Comparison of ENCODE assay signal across 14 cellular contexts in the genomic region with DNA sequence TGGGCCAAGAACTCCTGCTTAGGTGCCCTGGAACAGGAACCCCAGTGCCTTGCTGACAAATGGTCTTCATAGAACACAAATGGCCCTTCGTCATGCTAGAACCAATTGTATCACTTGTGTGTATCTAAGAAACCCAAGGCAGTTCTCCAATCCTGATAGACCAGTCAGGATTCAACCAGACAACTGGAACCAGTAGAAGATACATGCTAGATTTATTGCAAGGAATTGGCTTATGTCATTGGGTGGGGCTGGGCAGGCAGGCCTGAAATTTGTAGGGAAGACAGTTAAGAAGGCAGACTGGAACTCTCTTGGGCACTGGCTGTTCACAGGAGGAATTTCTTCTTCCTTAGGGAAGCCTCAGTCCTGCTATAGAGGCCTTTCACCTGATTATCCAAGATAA. TPM values are rescaled to one million over a fixed set of nuclear protein-coding genes. Genes with fewer than 3 reads are reported as not detected.
DNase-seq lines count a peak whose midpoint lies in the region; ATAC-seq and TF ChIP-seq lines count a peak whose summit lies in the region.
"Had no signal": no experiment of that assay in that cellular context is flagged by ENCODE, and none has a peak within 500 bp of the region (broad histone marks: within the 10 kb centered on the region; RNA-seq: fewer than 3 reads in every experiment).

No MANE protein-coding gene starts in this region.

- no peaks in the 10 kb centered on the region for H3F3A ChIP-seq in GM23248 (ENCODE audit: insufficient read depth)

- 40% methylated on average over 1 of the region's 1 CpG for WGBS in GM23248 (ENCODE audit: low coverage in 1 of 2, low lambda C conversion rate in 2 of 2, missing lambda C conversion rate in 2 of 2), 2 experiments

- DNase-seq in GM23248 (peak; percentile 1), epithelial cell of esophagus (ENCODE audit: low read depth) (peak; percentile 27), mucosa of descending colon (no peak), HCEC 1CT (no peak), A172 (ENCODE audit: low spot score) (no peak), WTC11 (ENCODE audit: low spot score) (no peak)
- DNase-seq in activated CD4-positive, CD25-positive, alpha-beta regulatory T cell treated with anti-CD3 and anti-CD28 coated beads, Interleukin-2, amount 50 U/mL, for 72 hours, result no peak
- DNase-seq: CD4-positive, CD25-positive, alpha-beta regulatory T cell; DMS53; GOT3; H9 had no signal

- H3K9ac ChIP-seq in GM23248, result no peak overlapping the region
- H3K9ac ChIP-seq: BLaER1 treated with 17β-estradiol and CSF1 and Interleukin-3, amounts not matched to agents 10 nM and 100 nM had no signal

- no peak overlapping the region for H3K27ac Mint-ChIP-seq in WTC11
- H3K27ac Mint-ChIP-seq: CD4-positive, CD25-positive, alpha-beta regulatory T cell; H9 had no signal

- TF ChIP-seq CTCF in epithelial cell of esophagus (IDR thresholded peaks at IDR 0.05; ENCODE audit: insufficient read depth, low read depth, low read length, missing control alignments), result no peak
- no peak for TF ChIP-seq CTCF in mucosa of descending colon (IDR thresholded peaks at IDR 0.05)
- TF ChIP-seq CTCF in WTC11 (IDR thresholded peaks at IDR 0.05), result no peak

- H3K79me2 ChIP-seq in GM23248 (ENCODE audit: insufficient read depth), result no peaks in the 10 kb centered on the region

- no peaks in the 10 kb centered on the region for H4K20me1 ChIP-seq in GM23248 (ENCODE audit: insufficient read depth)
- H4K20me1 ChIP-seq: BLaER1 treated with 17β-estradiol and CSF1 and Interleukin-3, amounts not matched to agents 10 nM and 100 nM had no signal

- peak; percentile 21 for ATAC-seq in mucosa of descending colon
- ATAC-seq in WTC11, result no peak
- ATAC-seq: GM12878, HepG2 had no signal

- H3K36me3 Mint-ChIP-seq in WTC11, result no peaks in the 10 kb centered on the region
- H3K36me3 Mint-ChIP-seq: CD4-positive, CD25-positive, alpha-beta regulatory T cell had no signal

- peaks cover 7% of the 10 kb centered on the region for H3K4me1 Mint-ChIP-seq in WTC11
- H3K4me1 Mint-ChIP-seq: CD4-positive, CD25-positive, alpha-beta regulatory T cell had no signal

- no peak overlapping the region for H3K4me3 Mint-ChIP-seq in WTC11
- H3K4me3 Mint-ChIP-seq: CD4-positive, CD25-positive, alpha-beta regulatory T cell; H9 had no signal

- no peaks in the 10 kb centered on the region for H3K27me3 ChIP-seq in GM23248 (replicated peaks; ENCODE audit: insufficient read depth)
- H3K27me3 ChIP-seq: BLaER1 treated with 17β-estradiol and CSF1 and Interleukin-3, amounts not matched to agents 10 nM and 100 nM had no signal

- H3K4me2 ChIP-seq in GM23248 (ENCODE audit: unreplicated experiment), result no peak overlapping the region
- H3K4me2 ChIP-seq: BLaER1 treated with 17β-estradiol and CSF1 and Interleukin-3, amounts not matched to agents 10 nM and 100 nM had no signal

- no peaks in the 10 kb centered on the region for H3K4me1 ChIP-seq in GM23248 (ENCODE audit: insufficient read depth)
- H3K4me1 ChIP-seq in mucosa of descending colon (ENCODE audit: low read depth), result no peaks in the 10 kb centered on the region
- H3K4me1 ChIP-seq: BLaER1 treated with 17β-estradiol and CSF1 and Interleukin-3, amounts not matched to agents 10 nM and 100 nM had no signal

- H3K4me3 ChIP-seq in GM23248, result no peak overlapping the region
- no peak overlapping the region for H3K4me3 ChIP-seq in epithelial cell of esophagus (ENCODE audit: low read length)
- H3K4me3 ChIP-seq in mucosa of descending colon, result no peak overlapping the region
- H3K4me3 ChIP-seq: BLaER1 treated with 17β-estradiol and CSF1 and Interleukin-3, amounts not matched to agents 10 nM and 100 nM; GM12878 had no signal

- H3K36me3 ChIP-seq in GM23248 (ENCODE audit: low read depth) (no peaks in the 10 kb centered on the region), mucosa of descending colon (ENCODE audit: low read depth) (no peaks in the 10 kb centered on the region)
- H3K36me3 ChIP-seq: BLaER1 treated with 17β-estradiol and CSF1 and Interleukin-3, amounts not matched to agents 10 nM and 100 nM had no signal

- H3K9me2 ChIP-seq in GM23248 (ENCODE audit: insufficient read depth), result no peaks in the 10 kb centered on the region

- intact Hi-C loops in mucosa of descending colon (cut with DNase I, micrococcal nuclease), result no loop called here

- H3K9me3 ChIP-seq in GM23248 (ENCODE audit: low read depth) (no peaks in the 10 kb centered on the region), mucosa of descending colon (no peaks in the 10 kb centered on the region)

- POLR2A ChIA-PET in WTC11 (lab: Charles Lee), result no interaction called here

- no peaks in the 10 kb centered on the region for H3K9me3 Mint-ChIP-seq in WTC11

- no peak overlapping the region for H2AFZ ChIP-seq in GM23248

- no peak overlapping the region for H3K27ac ChIP-seq in GM23248
- H3K27ac ChIP-seq: BLaER1 treated with 17β-estradiol and CSF1 and Interleukin-3, amounts not matched to agents 10 nM and 100 nM had no signal

- in situ Hi-C loops in GM23248 (cut with MboI), result no loop called here

- no peaks in the 10 kb centered on the region for H3K27me3 Mint-ChIP-seq in WTC11 (ENCODE audit: low read depth)

- CTCF ChIA-PET in WTC11 (lab: Charles Lee), result no interaction called here

TF ChIP-seq in WTC11, 78 proteins besides CTCF, POLR2A, EP300 and RAD21:
- TF ChIP-seq, protein P1, sequence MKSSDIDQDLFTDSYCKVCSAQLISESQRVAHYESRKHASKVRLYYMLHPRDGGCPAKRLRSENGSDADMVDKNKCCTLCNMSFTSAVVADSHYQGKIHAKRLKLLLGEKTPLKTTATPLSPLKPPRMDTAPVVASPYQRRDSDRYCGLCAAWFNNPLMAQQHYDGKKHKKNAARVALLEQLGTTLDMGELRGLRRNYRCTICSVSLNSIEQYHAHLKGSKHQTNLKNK (CRISPR knock-in tag; IDR thresholded peaks at IDR 0.05), result no peak
- no peak for TF ChIP-seq TEAD4 (CRISPR knock-in tag; IDR thresholded peaks at IDR 0.05)
- no peak for TF ChIP-seq FOXK1 (CRISPR knock-in tag; IDR thresholded peaks at IDR 0.05)
- TF ChIP-seq, protein P2, sequence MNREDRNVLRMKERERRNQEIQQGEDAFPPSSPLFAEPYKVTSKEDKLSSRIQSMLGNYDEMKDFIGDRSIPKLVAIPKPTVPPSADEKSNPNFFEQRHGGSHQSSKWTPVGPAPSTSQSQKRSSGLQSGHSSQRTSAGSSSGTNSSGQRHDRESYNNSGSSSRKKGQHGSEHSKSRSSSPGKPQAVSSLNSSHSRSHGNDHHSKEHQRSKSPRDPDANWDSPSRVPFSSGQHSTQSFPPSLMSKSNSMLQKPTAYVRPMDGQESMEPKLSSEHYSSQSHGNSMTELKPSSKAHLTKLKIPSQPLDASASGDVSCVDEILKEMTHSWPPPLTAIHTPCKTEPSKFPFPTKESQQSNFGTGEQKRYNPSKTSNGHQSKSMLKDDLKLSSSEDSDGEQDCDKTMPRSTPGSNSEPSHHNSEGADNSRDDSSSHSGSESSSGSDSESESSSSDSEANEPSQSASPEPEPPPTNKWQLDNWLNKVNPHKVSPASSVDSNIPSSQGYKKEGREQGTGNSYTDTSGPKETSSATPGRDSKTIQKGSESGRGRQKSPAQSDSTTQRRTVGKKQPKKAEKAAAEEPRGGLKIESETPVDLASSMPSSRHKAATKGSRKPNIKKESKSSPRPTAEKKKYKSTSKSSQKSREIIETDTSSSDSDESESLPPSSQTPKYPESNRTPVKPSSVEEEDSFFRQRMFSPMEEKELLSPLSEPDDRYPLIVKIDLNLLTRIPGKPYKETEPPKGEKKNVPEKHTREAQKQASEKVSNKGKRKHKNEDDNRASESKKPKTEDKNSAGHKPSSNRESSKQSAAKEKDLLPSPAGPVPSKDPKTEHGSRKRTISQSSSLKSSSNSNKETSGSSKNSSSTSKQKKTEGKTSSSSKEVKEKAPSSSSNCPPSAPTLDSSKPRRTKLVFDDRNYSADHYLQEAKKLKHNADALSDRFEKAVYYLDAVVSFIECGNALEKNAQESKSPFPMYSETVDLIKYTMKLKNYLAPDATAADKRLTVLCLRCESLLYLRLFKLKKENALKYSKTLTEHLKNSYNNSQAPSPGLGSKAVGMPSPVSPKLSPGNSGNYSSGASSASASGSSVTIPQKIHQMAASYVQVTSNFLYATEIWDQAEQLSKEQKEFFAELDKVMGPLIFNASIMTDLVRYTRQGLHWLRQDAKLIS (CRISPR knock-in tag; IDR thresholded peaks at IDR 0.05; ENCODE audit: borderline replicate concordance), result no peak
- TF ChIP-seq, protein P3, sequence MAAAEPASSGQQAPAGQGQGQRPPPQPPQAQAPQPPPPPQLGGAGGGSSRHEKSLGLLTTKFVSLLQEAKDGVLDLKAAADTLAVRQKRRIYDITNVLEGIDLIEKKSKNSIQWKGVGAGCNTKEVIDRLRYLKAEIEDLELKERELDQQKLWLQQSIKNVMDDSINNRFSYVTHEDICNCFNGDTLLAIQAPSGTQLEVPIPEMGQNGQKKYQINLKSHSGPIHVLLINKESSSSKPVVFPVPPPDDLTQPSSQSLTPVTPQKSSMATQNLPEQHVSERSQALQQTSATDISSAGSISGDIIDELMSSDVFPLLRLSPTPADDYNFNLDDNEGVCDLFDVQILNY (CRISPR knock-in tag; IDR thresholded peaks at IDR 0.05), result no peak
- TF ChIP-seq CREB1 (CRISPR knock-in tag; IDR thresholded peaks at IDR 0.05), result no peak
- TF ChIP-seq, protein P4, sequence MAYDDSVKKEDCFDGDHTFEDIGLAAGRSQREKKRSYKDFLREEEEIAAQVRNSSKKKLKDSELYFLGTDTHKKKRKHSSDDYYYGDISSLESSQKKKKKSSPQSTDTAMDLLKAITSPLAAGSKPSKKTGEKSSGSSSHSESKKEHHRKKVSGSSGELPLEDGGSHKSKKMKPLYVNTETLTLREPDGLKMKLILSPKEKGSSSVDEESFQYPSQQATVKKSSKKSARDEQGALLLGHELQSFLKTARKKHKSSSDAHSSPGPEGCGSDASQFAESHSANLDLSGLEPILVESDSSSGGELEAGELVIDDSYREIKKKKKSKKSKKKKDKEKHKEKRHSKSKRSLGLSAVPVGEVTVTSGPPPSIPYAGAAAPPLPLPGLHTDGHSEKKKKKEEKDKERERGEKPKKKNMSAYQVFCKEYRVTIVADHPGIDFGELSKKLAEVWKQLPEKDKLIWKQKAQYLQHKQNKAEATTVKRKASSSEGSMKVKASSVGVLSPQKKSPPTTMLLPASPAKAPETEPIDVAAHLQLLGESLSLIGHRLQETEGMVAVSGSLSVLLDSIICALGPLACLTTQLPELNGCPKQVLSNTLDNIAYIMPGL (CRISPR knock-in tag; IDR thresholded peaks at IDR 0.05), result no peak

RNA-seq across cellular contexts. Expression of a gene that starts 17.0 kb away (rescaled TPM):
- total RNA-seq in GM23248 (2014; rRNA removed; shearing (Covaris generic)), result 26.4 and 26.8 TPM in 2 replicates
- polyA plus RNA-seq in GM23248 (2016; fragmentation: Nextera tagmentation; extraction: Ambion mirVana), result 8.2 and 9.5 TPM in 2 replicates
- total RNA-seq in mucosa of descending colon, result 10 to 100 TPM; 12.1 to 26.6 (median 16.3) TPM
- total RNA-seq in A172 (2014; rRNA removed; shearing (Covaris generic)), result 3.1 and 4.5 TPM in 2 replicates
- 22.2 to 27.7 TPM (median 24.1 TPM) in 3 replicates for total RNA-seq in WTC11 (2021)

Comparison
In these comparisons a context has a peak if more than half of its experiments do, and no peak if none do; other contexts are left out.
1. DNase-seq: peak in GM23248 (single experiment) and epithelial cell of esophagus (single experiment); none in mucosa of descending colon (0 of 3), HCEC 1CT (single experiment), A172 (single experiment), activated CD4-positive, CD25-positive, alpha-beta regulatory T cell treated with anti-CD3 and anti-CD28 coated beads, Interleukin-2, amount 50 U/mL, for 72 hours (single experiment) and WTC11 (single experiment).